In the genomic region with DNA sequence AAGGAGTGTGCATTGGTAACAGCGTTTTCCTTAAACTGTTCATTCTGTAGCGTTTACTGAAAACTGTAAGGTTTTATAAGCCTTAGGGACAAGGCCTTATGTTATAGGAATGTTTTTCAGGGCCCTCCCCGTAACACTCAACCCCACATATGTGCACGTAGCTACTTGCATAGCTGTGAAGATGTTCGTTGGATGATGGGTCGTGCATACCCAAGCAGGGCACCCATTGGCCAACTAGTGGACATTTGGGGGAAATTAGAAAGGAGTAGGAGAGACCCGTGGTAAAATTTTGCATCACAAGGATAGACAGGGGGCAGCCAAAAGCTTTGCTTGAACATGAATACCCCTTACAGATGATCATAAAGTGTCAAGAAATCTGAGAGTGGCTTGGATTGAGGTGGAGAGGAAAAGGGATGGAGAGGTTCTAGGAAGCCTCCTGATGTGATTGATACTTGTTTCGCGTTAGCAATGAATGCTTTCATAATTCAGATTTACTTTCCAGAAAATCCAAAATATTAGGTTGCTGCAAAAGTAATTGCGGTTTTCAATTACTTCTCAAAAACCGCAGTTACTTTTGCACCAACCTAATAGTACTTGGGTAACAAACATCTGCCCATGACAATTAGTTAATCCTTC, we compare ENCODE assay signal across 8 cellular contexts. TPM values are rescaled to one million over a fixed set of nuclear protein-coding genes. Genes with fewer than 3 reads are reported as not detected.
DNase-seq lines count a peak whose midpoint lies in the region; ATAC-seq and TF ChIP-seq lines count a peak whose summit lies in the region.

No MANE protein-coding gene starts in this region.

- peak; percentile 52 for ATAC-seq in GM18511 (IDR thresholded peaks at IDR 0.05; ENCODE audit: unreplicated experiment)
- ATAC-seq in HG03135 (IDR thresholded peaks at IDR 0.05; ENCODE audit: unreplicated experiment), result peak; percentile 28
- ATAC-seq in activated T-helper 17 cell treated with anti-CD3 and anti-CD28 coated beads, Interleukin-2, amount 50 U/mL, for 72 hours (replicated peaks), result no peak
- no peak for ATAC-seq in HG02852 (IDR thresholded peaks at IDR 0.05; ENCODE audit: unreplicated experiment)

- peak; percentile 38 for TF ChIP-seq CTCF in CD14-positive monocyte (IDR thresholded peaks at IDR 0.05)
- TF ChIP-seq CTCF in nephron progenitor cell (IDR thresholded peaks at IDR 0.05), result peak; percentile 55

- DNase-seq in CD14-positive monocyte (ENCODE audit: low spot score) (no peak), NCI-H526 treated with DMSO at 0.1 percent for 48 hours (lab: John Stamatoyannopoulos, UW) (peak; percentile 13), fibroblast of the conjunctiva (ENCODE audit: low read depth) (peak; percentile 57), nephron progenitor cell (peak; percentile 32)

- intact Hi-C loops in CD14-positive monocyte (cut with micrococcal nuclease), result no loop called here

- H3K27ac Mint-ChIP-seq in CD14-positive monocyte, result peak overlapping the region in 3 of 7 donors; percentile 7 to 30 (median 25)
- peak overlapping the region; percentile 81 for H3K27ac Mint-ChIP-seq in activated T-helper 17 cell treated with anti-CD3 and anti-CD28 coated beads, Interleukin-2, amount 50 U/mL, for 72 hours
- peak overlapping the region; percentile 1 for H3K27ac Mint-ChIP-seq in nephron progenitor cell

- H3K27me3 Mint-ChIP-seq in CD14-positive monocyte (ENCODE audit: low read depth in 3 of 3) (peaks cover 0 to 3% (median 0%) of the 10 kb centered on the region in 3 donors), nephron progenitor cell (ENCODE audit: low read depth, poor library complexity) (no peaks in the 10 kb centered on the region)
- no peaks in the 10 kb centered on the region for H3K27me3 Mint-ChIP-seq in activated T-helper 17 cell treated with anti-CD3 and anti-CD28 coated beads, Interleukin-2, amount 50 U/mL, for 72 hours

- H3K36me3 Mint-ChIP-seq in CD14-positive monocyte (peaks cover 4 to 7% of the 10 kb centered on the region in 2 donors), nephron progenitor cell (ENCODE audit: low read depth) (peaks cover 41% of the 10 kb centered on the region)
- H3K36me3 Mint-ChIP-seq in activated T-helper 17 cell treated with anti-CD3 and anti-CD28 coated beads, Interleukin-2, amount 50 U/mL, for 72 hours (ENCODE audit: low read depth), result peaks cover 35% of the 10 kb centered on the region

- H3K9me3 Mint-ChIP-seq in CD14-positive monocyte (no peaks in the 10 kb centered on the region), nephron progenitor cell (no peaks in the 10 kb centered on the region)
- no peaks in the 10 kb centered on the region for H3K9me3 Mint-ChIP-seq in activated T-helper 17 cell treated with anti-CD3 and anti-CD28 coated beads, Interleukin-2, amount 50 U/mL, for 72 hours

- H3K4me3 Mint-ChIP-seq in CD14-positive monocyte (peak overlapping the region; percentile 79 to 90), nephron progenitor cell (peak overlapping the region; percentile 92)
- peak overlapping the region; percentile 89 for H3K4me3 Mint-ChIP-seq in activated T-helper 17 cell treated with anti-CD3 and anti-CD28 coated beads, Interleukin-2, amount 50 U/mL, for 72 hours

- peaks cover 12% of the 10 kb centered on the region for H3K4me1 Mint-ChIP-seq in CD14-positive monocyte
- peaks cover 13% of the 10 kb centered on the region for H3K4me1 Mint-ChIP-seq in activated T-helper 17 cell treated with anti-CD3 and anti-CD28 coated beads, Interleukin-2, amount 50 U/mL, for 72 hours
- peaks cover 13% of the 10 kb centered on the region for H3K4me1 Mint-ChIP-seq in nephron progenitor cell

RNA-seq across cellular contexts. Expression of gene SEC61A2, which starts 0.9 kb away (rescaled TPM):
- under 1 TPM; 0.30 to 0.98 TPM for polyA plus RNA-seq in CD14-positive monocyte
- 10 to 100 TPM; 16.0 to 22.3 TPM for total RNA-seq in activated T-helper 17 cell treated with anti-CD3 and anti-CD28 coated beads, Interleukin-2, amount 50 U/mL, for 72 hours

Comparison
In these comparisons a context has a peak if more than half of its experiments do, and no peak if none do; other contexts are left out.
1. ATAC-seq: peak in GM18511 (single experiment) and HG03135 (single experiment); none in activated T-helper 17 cell treated with anti-CD3 and anti-CD28 coated beads, Interleukin-2, amount 50 U/mL, for 72 hours (single experiment) and HG02852 (single experiment).
2. Peak in every context shown above with its lines, with median percentiles within 50 percentile points of each other: H3K4me3 Mint-ChIP-seq.